In genomic region chr9:109143881-109144562, GRCh38 we compare ENCODE assay signal across 8 cellular contexts. TPM values are rescaled to one million over a fixed set of nuclear protein-coding genes. Genes with fewer than 3 reads are reported as not detected.
DNase-seq lines count a peak whose midpoint lies in the region; ATAC-seq and TF ChIP-seq lines count a peak whose summit lies in the region.

No MANE protein-coding gene starts in this region.

- TF ChIP-seq CTCF in fibroblast of villous mesenchyme (IDR thresholded peaks at IDR 0.05; ENCODE audit: insufficient read depth, low read depth, low read length) (peak; percentile 57), gastroesophageal sphincter (IDR thresholded peaks at IDR 0.05) (no peak)

- H3K4me1 ChIP-seq in gastroesophageal sphincter, result no peaks in the 10 kb centered on the region

- H3K27me3 ChIP-seq in gastroesophageal sphincter, result no peaks in the 10 kb centered on the region

- no peak overlapping the region for H3K27ac ChIP-seq in gastroesophageal sphincter

- H3K9me3 ChIP-seq in gastroesophageal sphincter, result no peaks in the 10 kb centered on the region

- TF ChIP-seq EP300 in gastroesophageal sphincter (IDR thresholded peaks at IDR 0.05), result no peak

- no peak for TF ChIP-seq POLR2A in gastroesophageal sphincter (IDR thresholded peaks at IDR 0.05)

- WGBS in gastroesophageal sphincter (ENCODE audit: low coverage in 1 of 2), 2 donors, result 70 to 71% methylated on average over 2 to 5 of the region's 5 CpGs

- DNase-seq in DMS53 (lab: John Stamatoyannopoulos, UW) (peak; percentile 58), DMS53 treated with DMSO at 0.1 percent for 48 hours (lab: John Stamatoyannopoulos, UW; ENCODE audit: unreplicated experiment) (no peak), RPMI7951 (ENCODE audit: low read depth) (peak; percentile 74), fibroblast of villous mesenchyme (ENCODE audit: low read depth) (peak; percentile 47)
- no peak for DNase-seq in stimulated activated naive CD4-positive, alpha-beta T cell (lab: John Stamatoyannopoulos, UW)

- ATAC-seq in GM19372 (IDR thresholded peaks at IDR 0.05; ENCODE audit: low read depth, unreplicated experiment) (peak; percentile 99), HG03159 (IDR thresholded peaks at IDR 0.05; ENCODE audit: unreplicated experiment) (peak; percentile 100), gastroesophageal sphincter (no peak)

- H3K36me3 ChIP-seq in gastroesophageal sphincter, result peaks cover 0 to 5% of the 10 kb centered on the region in 2 donors

- H3K4me3 ChIP-seq in fibroblast of villous mesenchyme (ENCODE audit: low read depth, low read length), result no peak overlapping the region
- H3K4me3 ChIP-seq in gastroesophageal sphincter, result no peak overlapping the region

RNA-seq across cellular contexts. Expression of gene FRRS1L, which starts 23.0 kb away (rescaled TPM):
- total RNA-seq in RPMI7951 (2014; rRNA removed; shearing (Covaris generic)), result not detected in 2 replicates
- under 0.01 TPM in 1 of 2 replicates, not detected in the other for total RNA-seq in fibroblast of villous mesenchyme
- total RNA-seq in gastroesophageal sphincter, result 10 to 100 TPM in 2 of 4 donors, 1 to 10 TPM in 2; 4.6 to 11.5 (median 10.1) TPM

RNA-seq across cellular contexts. Expression of gene TMEM245, which starts 24.3 kb away (rescaled TPM):
- total RNA-seq in RPMI7951 (2014; rRNA removed; shearing (Covaris generic)), result 47.6 and 49.4 TPM in 2 replicates
- 54.4 and 86.8 TPM in 2 replicates for total RNA-seq in fibroblast of villous mesenchyme
- 100 to 1,000 TPM; 130 to 180 (median 142) TPM for total RNA-seq in gastroesophageal sphincter

Comparison
In these comparisons a context has a peak if more than half of its experiments do, and no peak if none do; other contexts are left out.
1. DNase-seq: peak in DMS53 (single experiment), RPMI7951 (single experiment) and fibroblast of villous mesenchyme (single experiment); none in DMS53 treated with DMSO at 0.1 percent for 48 hours (single experiment) and stimulated activated naive CD4-positive, alpha-beta T cell (0 of 6).